In the genomic region with DNA sequence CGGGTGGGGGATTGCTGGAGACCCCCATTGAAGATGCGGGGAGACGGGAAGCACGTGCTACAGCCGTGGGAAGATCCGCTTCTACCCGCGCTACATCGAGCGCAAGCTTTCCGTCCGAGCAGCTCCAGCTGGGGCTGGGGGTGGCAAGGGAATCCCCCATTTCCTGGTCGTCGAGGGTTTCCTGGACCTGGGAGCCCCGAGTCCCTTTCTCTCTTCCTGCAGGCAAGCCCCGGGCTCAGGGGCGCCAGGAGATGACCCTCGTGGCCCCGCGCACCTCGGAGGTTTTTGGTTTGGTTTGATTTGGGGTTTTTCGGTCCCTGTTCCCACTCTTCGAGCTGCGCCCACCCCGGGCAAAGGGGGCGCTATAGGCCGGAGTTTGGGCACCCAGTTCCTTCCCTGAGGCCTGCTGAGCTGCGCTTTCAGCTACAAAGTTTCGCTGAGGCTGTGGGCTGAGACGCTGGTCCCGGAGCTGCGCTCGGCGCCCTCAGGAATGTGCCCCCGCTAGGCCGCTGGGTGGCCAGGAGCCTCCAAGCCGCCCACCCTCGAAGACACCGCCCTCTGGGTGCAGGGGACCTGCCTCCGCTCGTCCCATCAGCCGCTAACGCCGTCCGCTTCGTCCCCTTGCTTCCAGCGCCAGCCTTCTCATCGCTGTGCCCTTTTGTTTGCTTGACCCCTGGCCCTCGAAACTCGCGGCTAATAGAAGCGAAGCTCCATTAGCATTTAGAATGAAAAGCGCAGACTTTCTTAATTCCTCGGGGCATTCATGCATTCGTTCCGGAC, we compare ENCODE assay signal across 8 cellular contexts. TPM values are rescaled to one million over a fixed set of nuclear protein-coding genes. Genes with fewer than 3 reads are reported as not detected.
DNase-seq lines count a peak whose midpoint lies in the region; ATAC-seq and TF ChIP-seq lines count a peak whose summit lies in the region.

No MANE protein-coding gene starts in this region.

- DNase-seq in Right ventricle myocardium inferior (ENCODE audit: missing footprints) (peak; percentile 53), cardiac septum (ENCODE audit: low spot score) (no peak), SK-N-MC (ENCODE audit: low read depth, low spot score) (no peak), astrocyte of the cerebellum (ENCODE audit: low read depth) (no peak), NCI-H446 treated with DMSO at 0.1 percent for 48 hours (lab: John Stamatoyannopoulos, UW) (no peak)
- DNase-seq in stimulated activated CD4-positive, alpha-beta T cell treated with anti-CD3 and anti-CD28 coated beads, Interleukin-15, amount 100 ng/mL, for 48 hours (ENCODE audit: low read depth in 2 of 2) = peak; percentile 44 to 72

- H3K4me3 ChIP-seq in SK-N-MC = peak overlapping the region; percentile 85
- peak overlapping the region; percentile 86 for H3K4me3 ChIP-seq in astrocyte of the cerebellum (ENCODE audit: low read depth, low read length)
- peak overlapping the region; percentile 60 for H3K4me3 ChIP-seq in iPS-18c (ENCODE audit: insufficient read depth, low read depth, low read length)

- peak; percentile 60 for TF ChIP-seq CTCF in astrocyte of the cerebellum (IDR thresholded peaks at IDR 0.05; ENCODE audit: low read depth, low read length, missing control alignments)

- H3K9me3 ChIP-seq in SK-N-MC (ENCODE audit: low read depth, low read length) (no peaks in the 10 kb centered on the region), iPS-18c (ENCODE audit: control insufficient read depth, insufficient read depth, low read length) (no peaks in the 10 kb centered on the region)

- in situ Hi-C loops in astrocyte of the cerebellum (cut with HindIII; ENCODE audit: low sequenced_read_pairs) = no loop called here

- no peak for ATAC-seq in Right ventricle myocardium inferior
- no peak for ATAC-seq in GM19452 (IDR thresholded peaks at IDR 0.05; ENCODE audit: unreplicated experiment)

- no peaks in the 10 kb centered on the region; the same call in 1 of the 2 replicates for H3K36me3 ChIP-seq in SK-N-MC (ENCODE audit: insufficient read depth, low read length)

- intact Hi-C loops in Right ventricle myocardium inferior (cut with DNase I) = loop anchor here (5.0 to 10.0 kb wide), 4 partner anchors 83 to 530 kb away; partner anchors contain the start of gene STX17
- intact Hi-C loops in cardiac septum (cut with DNase I) = loop anchor here (5.0 to 10.0 kb wide), 2 partner anchors 262 to 600 kb away; partner anchors contain the start of gene MSANTD3

- peak overlapping the region; percentile 64 for H3K9ac ChIP-seq in SK-N-MC (ENCODE audit: insufficient read length)

- H3K27ac ChIP-seq in SK-N-MC = no peak overlapping the region

RNA-seq across cellular contexts. Expression of gene NR4A3, which starts 2.9 kb away (rescaled TPM):
- 3.9 TPM for total RNA-seq in Right ventricle myocardium inferior
- 22.4 TPM for total RNA-seq in cardiac septum

Comparison
In these comparisons a context has a peak if more than half of its experiments do, and no peak if none do; other contexts are left out.
1. DNase-seq: peak in Right ventricle myocardium inferior (single experiment) and stimulated activated CD4-positive, alpha-beta T cell treated with anti-CD3 and anti-CD28 coated beads, Interleukin-15, amount 100 ng/mL, for 48 hours (2 of 2); none in cardiac septum (single experiment), SK-N-MC (single experiment), astrocyte of the cerebellum (single experiment) and NCI-H446 treated with DMSO at 0.1 percent for 48 hours (single experiment).
2. Peak in every context shown above with its lines, with median percentiles within 50 percentile points of each other: H3K4me3 ChIP-seq.